ENCODE assay signal across 9 cellular contexts in genomic region chr14:24695265-24696241, GRCh38.
A peak's percentile ranks its signal among the peaks of the same experiment; 100 is the strongest.
DNase-seq lines count a peak whose midpoint lies in the region; ATAC-seq and TF ChIP-seq lines count a peak whose summit lies in the region.
"Had no signal": no experiment of that assay in that cellular context is flagged by ENCODE, and none has a peak within 500 bp of the region (broad histone marks: within the 10 kb centered on the region; RNA-seq: fewer than 3 reads in every experiment).

No MANE protein-coding gene starts in this region.

- ATAC-seq in GM18502 (IDR thresholded peaks at IDR 0.05; ENCODE audit: poor library complexity, unreplicated experiment) (peak; percentile 50), GM21825 (IDR thresholded peaks at IDR 0.05; ENCODE audit: unreplicated experiment) (peak; percentile 48), HG03025 (IDR thresholded peaks at IDR 0.05; ENCODE audit: low FRiP score, unreplicated experiment) (no peak)

- H3K27me3 ChIP-seq in dorsolateral prefrontal cortex = no peaks in the 10 kb centered on the region

- no peak overlapping the region for H3K4me3 ChIP-seq in dorsolateral prefrontal cortex

- H3K27ac ChIP-seq in dorsolateral prefrontal cortex = peak overlapping the region in 20 of 59 donors; percentile 0 to 58 (median 25)

- intact Hi-C loops in dorsolateral prefrontal cortex (cut with DNase I) = no loop called here

- TF ChIP-seq CTCF in dorsolateral prefrontal cortex (IDR thresholded peaks at IDR 0.05 in 54 of 56, conservative IDR thresholded peaks at IDR 0.05 in 2 of 56; ENCODE audit: low read depth in 1 of 56, partially characterized antibody in 56 of 56) = no peak

- DNase-seq in MV-4-11 (lab: John Stamatoyannopoulos, UW) = peak; percentile 97
- peak; percentile 22 for DNase-seq in left kidney (ENCODE audit: low read depth, low spot score)
- no peak for DNase-seq in dorsolateral prefrontal cortex
- no peak for DNase-seq in RPMI8226
- no peak for DNase-seq in NCI-H69 (lab: John Stamatoyannopoulos, UW)
- DNase-seq: HFFc6 had no signal

Comparison
In these comparisons a context has a peak if more than half of its experiments do, and no peak if none do; other contexts are left out.
1. DNase-seq: peak in MV-4-11 (single experiment) and left kidney (single experiment); none in dorsolateral prefrontal cortex (0 of 10), RPMI8226 (single experiment) and NCI-H69 (single experiment).